ENCODE assay signal across 8 cellular contexts in genomic region chr16:324451-325334, GRCh38. TPM values are rescaled to one million over a fixed set of nuclear protein-coding genes. Genes with fewer than 3 reads are reported as not detected.
A peak's percentile ranks its signal among the peaks of the same experiment; 100 is the strongest.
DNase-seq lines count a peak whose midpoint lies in the region; ATAC-seq, FAIRE-seq and TF ChIP-seq lines count a peak whose summit lies in the region.

No MANE protein-coding gene starts in this region.

- H3K27ac Mint-ChIP-seq in stimulated activated memory B cell treated with anti-CD40 and anti-IgM and Interleukin-4, amounts not matched to agents 10 μg/mL and 1 μg/mL and 100 μg/mL, for 72 hours: peak overlapping the region; percentile 60

- TF ChIP-seq CTCF in HEK293 (tag by site-specific recombination; IDR thresholded peaks at IDR 0.05) (no peak), heart left ventricle (IDR thresholded peaks at IDR 0.05) (no peak)

- H3K27ac ChIP-seq in HEK293 (ENCODE audit: extremely low read depth, low read depth, low read length) (peak overlapping the region; percentile 6; the same call in 1 of the 2 replicates), heart left ventricle (peak overlapping the region in 4 of 12 donors; percentile 2 to 42 (median 26))

- no peak for TF ChIP-seq POLR2A in heart left ventricle (IDR thresholded peaks at IDR 0.05)

- H3K9me3 ChIP-seq in HEK293 (ENCODE audit: control insufficient read depth, insufficient read depth, low read depth, low read length): no peaks in the 10 kb centered on the region
- no peaks in the 10 kb centered on the region for H3K9me3 ChIP-seq in heart left ventricle

- intact Hi-C loops in heart left ventricle (cut with DNase I): no loop called here

- no peaks in the 10 kb centered on the region for H3K9me3 Mint-ChIP-seq in stimulated activated memory B cell treated with anti-CD40 and anti-IgM and Interleukin-4, amounts not matched to agents 10 μg/mL and 1 μg/mL and 100 μg/mL, for 72 hours

- H3K4me1 Mint-ChIP-seq in stimulated activated memory B cell treated with anti-CD40 and anti-IgM and Interleukin-4, amounts not matched to agents 10 μg/mL and 1 μg/mL and 100 μg/mL, for 72 hours: peaks cover 51% of the 10 kb centered on the region

- H3K4me1 ChIP-seq in HEK293 (ENCODE audit: control insufficient read depth, insufficient read depth, low read length) (peaks cover 17% of the 10 kb centered on the region), heart left ventricle (peaks cover 0 to 49% (median 19%) of the 10 kb centered on the region in 12 donors)

- 53 to 71% (median 60%) methylated on average over 36 to 55 of the region's 55 CpGs for WGBS in heart left ventricle, 4 donors

- FAIRE-seq in RCC 7860 (lab: Jason Lieb, UNC): no peak

- POLR2A ChIA-PET in HEK293 (lab: Yijun Ruan, JAX): interaction anchor here (1.2 to 2.6 kb wide), 3 partner anchors 13 to 89 kb away, joined by 5 to 9 read pairs (median 9); partner anchors contain the start of genes AXIN1 and FAM234A

- H3K27me3 ChIP-seq in heart left ventricle: no peaks in the 10 kb centered on the region

- no peaks in the 10 kb centered on the region for H3K27me3 Mint-ChIP-seq in stimulated activated memory B cell treated with anti-CD40 and anti-IgM and Interleukin-4, amounts not matched to agents 10 μg/mL and 1 μg/mL and 100 μg/mL, for 72 hours

- H3K4me3 ChIP-seq in HEK293 (ENCODE audit: low read depth, low read length) (no peak overlapping the region), heart left ventricle (peak overlapping the region in 10 of 12 donors; percentile 4 to 51 (median 28))

- peak; percentile 31 to 44 for DNase-seq in activated CD4-positive, alpha-beta T cell treated with anti-CD3 and anti-CD28 coated beads, Interleukin-2, amount 50 U/mL, for 4 hours
- DNase-seq in heart left ventricle: peak in 1 of 5 donors; percentile 37
- DNase-seq in Kasumi-1 (lab: John Stamatoyannopoulos, UW): no peak
- DNase-seq in RCC 7860 (ENCODE audit: low spot score): no peak
- DNase-seq in mesenteric fat pad (ENCODE audit: low spot score): no peak

- peaks cover 0 to 7% of the 10 kb centered on the region in 2 experiments; a peak in 1 of 3 replicates for H3K36me3 ChIP-seq in HEK293 (ENCODE audit: control insufficient read depth in 2 of 2, insufficient read depth in 1 of 2, low read length in 2 of 2)
- no peaks in the 10 kb centered on the region for H3K36me3 ChIP-seq in heart left ventricle

- ATAC-seq in heart left ventricle (peak in 3 of 4 donors; percentile 5 to 69 (median 29)), HG03159 (IDR thresholded peaks at IDR 0.05; ENCODE audit: unreplicated experiment) (no peak)
- ATAC-seq in stimulated activated memory B cell treated with anti-CD40 and anti-IgM and Interleukin-4, amounts not matched to agents 10 μg/mL and 1 μg/mL and 100 μg/mL, for 72 hours: peak; percentile 66

- CTCF ChIA-PET in HEK293 (lab: Yijun Ruan, JAX): interaction anchor here (0.8 kb wide), 1 partner anchor 119 kb away, joined by 3 read pairs; no protein-coding TSS in a partner anchor

- peaks cover 6% of the 10 kb centered on the region for H3K36me3 Mint-ChIP-seq in stimulated activated memory B cell treated with anti-CD40 and anti-IgM and Interleukin-4, amounts not matched to agents 10 μg/mL and 1 μg/mL and 100 μg/mL, for 72 hours

- H3K4me3 Mint-ChIP-seq in stimulated activated memory B cell treated with anti-CD40 and anti-IgM and Interleukin-4, amounts not matched to agents 10 μg/mL and 1 μg/mL and 100 μg/mL, for 72 hours: peak overlapping the region; percentile 63

TF ChIP-seq in HEK293, 187 proteins besides CTCF, POLR2A, EP300 and RAD21 (continues in another document):
- TF ChIP-seq ZNF677 (tag by site-specific recombination; IDR thresholded peaks at IDR 0.05): no peak
- no peak for TF ChIP-seq ZNF155 (tag by site-specific recombination; IDR thresholded peaks at IDR 0.05)
- TF ChIP-seq ZNF501 (tag by site-specific recombination; IDR thresholded peaks at IDR 0.05): no peak
- TF ChIP-seq ZNF626 (tag by site-specific recombination; IDR thresholded peaks at IDR 0.05): no peak
- peak; percentile 66; the same call in 1 of the 2 replicates for TF ChIP-seq ZBTB20 (tag by site-specific recombination; IDR thresholded peaks at IDR 0.05)
- no peak for TF ChIP-seq SETDB1 (IDR thresholded peaks at IDR 0.05; ENCODE audit: insufficient read length, low read length)
- no peak for TF ChIP-seq ZNF654 (tag by site-specific recombination; IDR thresholded peaks at IDR 0.05; ENCODE audit: low read depth)
- no peak for TF ChIP-seq ZNF184 (tag by site-specific recombination; IDR thresholded peaks at IDR 0.05)
- TF ChIP-seq ZFP41 (tag by site-specific recombination; IDR thresholded peaks at IDR 0.05; ENCODE audit: borderline replicate concordance): no peak
- no peak for TF ChIP-seq ZSCAN5A (tag by site-specific recombination; IDR thresholded peaks at IDR 0.05)
- TF ChIP-seq ZNF19 (tag by site-specific recombination; IDR thresholded peaks at IDR 0.05; ENCODE audit: low read depth): no peak
- no peak for TF ChIP-seq ZNF529 (tag by site-specific recombination; IDR thresholded peaks at IDR 0.05; ENCODE audit: insufficient replicate concordance)
- TF ChIP-seq ZBTB7A (tag by site-specific recombination; IDR thresholded peaks at IDR 0.05; ENCODE audit: low read depth): 0 out of 2 replicates have a peak, but pooled peaks have one; percentile 40
- TF ChIP-seq MYNN (tag by site-specific recombination; IDR thresholded peaks at IDR 0.05; ENCODE audit: borderline replicate concordance): 0 out of 2 replicates have a peak, but pooled peaks have one; percentile 23
- no peak for TF ChIP-seq ZNF777 (tag by site-specific recombination; IDR thresholded peaks at IDR 0.05; ENCODE audit: borderline replicate concordance)
- peak; percentile 91 for TF ChIP-seq PRDM10 (tag by site-specific recombination; IDR thresholded peaks at IDR 0.05)
- 0 out of 2 replicates have a peak, but pooled peaks have one; percentile 26 for TF ChIP-seq ZNF645 (tag by site-specific recombination; IDR thresholded peaks at IDR 0.05)

RNA-seq across cellular contexts. Expression of gene AXIN1, which starts 27.8 kb away (rescaled TPM):
- 10 to 100 TPM in 6 of 9 donors, 1 to 10 TPM in 3; 6.8 to 32.0 (median 11.6) TPM for total RNA-seq in heart left ventricle
- polyA plus RNA-seq in heart left ventricle: 10 to 100 TPM; 10.0 to 19.8 TPM
- total RNA-seq in mesenteric fat pad: 19.4 TPM

RNA-seq across cellular contexts. Expression of gene PDIA2, which starts 41.7 kb away (rescaled TPM):
- total RNA-seq in heart left ventricle (1 to 10 TPM in 8 of 9 donors, under 1 TPM in 1; 0.98 to 9.3 (median 5.1) TPM), mesenteric fat pad (2.2 TPM)
- 1 to 10 TPM in 1 of 2 donors, under 1 TPM in 1; 0.17 to 1.7 TPM for polyA plus RNA-seq in heart left ventricle

RNA-seq across cellular contexts. Expression of gene ARHGDIG, which starts 44.3 kb away (rescaled TPM):
- 10 to 100 TPM in 3 of 9 donors, 1 to 10 TPM in 6; 5.5 to 19.2 (median 8.2) TPM for total RNA-seq in heart left ventricle
- 10 to 100 TPM in 1 of 2 donors, under 1 TPM in 1; 0.26 to 11.4 TPM for polyA plus RNA-seq in heart left ventricle
- 8.6 TPM for total RNA-seq in mesenteric fat pad

RNA-seq across cellular contexts. Expression of gene MRPL28, which starts 45.6 kb away (rescaled TPM):
- total RNA-seq in heart left ventricle (100 to 1,000 TPM in 2 of 9 donors, 10 to 100 TPM in 7; 66.3 to 126 (median 77.7) TPM), mesenteric fat pad (40.1 TPM)
- polyA plus RNA-seq in heart left ventricle: 100 to 1,000 TPM; 135 to 157 TPM

RNA-seq across cellular contexts. Expression of gene RGS11, which starts 48.9 kb away (rescaled TPM):
- 10 to 100 TPM in 5 of 9 donors, 1 to 10 TPM in 4; 4.9 to 19.5 (median 11.8) TPM for total RNA-seq in heart left ventricle
- polyA plus RNA-seq in heart left ventricle: 10 to 100 TPM in 1 of 2 donors, 1 to 10 TPM in 1; 1.1 to 12.1 TPM
- 21.4 TPM for total RNA-seq in mesenteric fat pad

Comparison
In these comparisons a context has a peak if more than half of its experiments do, and no peak if none do; other contexts are left out.
1. DNase-seq: peak in activated CD4-positive, alpha-beta T cell treated with anti-CD3 and anti-CD28 coated beads, Interleukin-2, amount 50 U/mL, for 4 hours (2 of 2); none in Kasumi-1 (0 of 2), RCC 7860 (single experiment) and mesenteric fat pad (single experiment).